Comparison of ENCODE assay signal across 8 cellular contexts in the genomic region with DNA sequence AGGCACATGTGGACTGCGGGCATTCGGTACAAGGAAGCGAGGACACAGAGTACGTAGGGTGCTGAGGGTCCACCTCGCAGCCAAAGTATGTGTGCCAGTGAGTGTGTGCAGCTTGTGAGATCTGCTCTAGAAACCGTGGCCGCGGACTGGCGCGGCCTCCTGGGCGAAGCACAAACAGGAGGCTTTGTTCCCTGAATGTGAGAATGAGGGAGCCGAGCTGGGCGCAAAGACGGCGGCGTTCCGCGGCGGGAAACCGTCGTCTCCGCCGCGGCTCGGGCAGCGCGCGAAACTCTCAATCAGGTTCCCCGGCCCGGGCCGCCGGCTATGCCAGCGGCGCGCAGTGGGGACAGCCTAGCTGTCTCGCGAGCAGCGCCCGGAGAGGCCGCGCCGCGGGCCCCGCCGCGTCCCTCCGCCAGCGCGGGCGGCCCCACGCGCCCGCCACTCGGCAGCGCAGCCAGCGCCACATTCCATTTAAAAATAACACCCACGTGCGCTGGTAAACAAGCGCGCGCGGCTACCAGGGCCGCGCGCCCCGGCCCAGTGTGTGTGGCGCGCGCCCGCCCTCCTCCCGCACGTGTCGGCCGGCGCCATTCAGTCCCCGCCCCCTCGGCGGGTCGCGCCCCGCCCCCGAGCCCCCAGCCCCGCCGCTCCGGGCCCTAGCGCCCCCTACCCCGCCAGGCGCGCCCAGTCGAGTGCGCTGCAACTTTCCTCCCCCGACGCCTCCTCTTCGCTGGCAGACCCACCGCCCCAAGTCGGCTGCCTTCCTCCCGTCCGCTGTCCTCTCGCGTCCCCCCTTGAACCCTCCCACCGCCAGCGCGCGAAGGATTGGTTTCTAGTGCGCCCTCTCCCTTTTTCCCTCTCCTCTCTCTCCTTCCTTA. TPM values are rescaled to one million over a fixed set of nuclear protein-coding genes. Genes with fewer than 3 reads are reported as not detected.
DNase-seq lines count a peak whose midpoint lies in the region; ATAC-seq and TF ChIP-seq lines count a peak whose summit lies in the region.

No MANE protein-coding gene starts in this region.

- H3K36me3 ChIP-seq in right atrium auricular region: peaks cover 7% of the 10 kb centered on the region

- peak overlapping the region; percentile 70 for H3K4me3 ChIP-seq in GM12875 (ENCODE audit: low read depth, low read length)
- peak overlapping the region; percentile 81 to 85 for H3K4me3 ChIP-seq in right atrium auricular region

- H3K27me3 Mint-ChIP-seq in progenitor cell of endocrine pancreas: peaks cover 15% of the 10 kb centered on the region

- no peaks in the 10 kb centered on the region for H3K27me3 ChIP-seq in right atrium auricular region

- H3K36me3 Mint-ChIP-seq in progenitor cell of endocrine pancreas (ENCODE audit: insufficient read depth): no peaks in the 10 kb centered on the region

- TF ChIP-seq CTCF in GM12875 (IDR thresholded peaks at IDR 0.05; ENCODE audit: borderline replicate concordance, insufficient read depth, low read depth, low read length): no peak
- TF ChIP-seq CTCF in right atrium auricular region (IDR thresholded peaks at IDR 0.05): peak in 1 of 2 donors; percentile 39
- TF ChIP-seq CTCF in progenitor cell of endocrine pancreas (IDR thresholded peaks at IDR 0.05; ENCODE audit: unreplicated experiment): peak; percentile 41

- H3K4me1 Mint-ChIP-seq in progenitor cell of endocrine pancreas (ENCODE audit: low read depth): peaks cover 12% of the 10 kb centered on the region

- H3K4me1 ChIP-seq in right atrium auricular region: peaks cover 0 to 20% of the 10 kb centered on the region in 2 donors

- no peak for ATAC-seq in HG03095 (IDR thresholded peaks at IDR 0.05; ENCODE audit: unreplicated experiment)

- H3K27ac Mint-ChIP-seq in progenitor cell of endocrine pancreas: peak overlapping the region; percentile 99

- peak overlapping the region; percentile 95 for H3K4me3 Mint-ChIP-seq in progenitor cell of endocrine pancreas (ENCODE audit: low read depth)

- H3K9me3 ChIP-seq in right atrium auricular region: no peaks in the 10 kb centered on the region

- DNase-seq in MV-4-11 (lab: John Stamatoyannopoulos, UW) (peak; percentile 68), T-helper 2 cell (peak; percentile 61 to 86 (median 77)), amniotic stem cell (lab: John Stamatoyannopoulos, UW) (peak; percentile 47), right atrium auricular region (ENCODE audit: low spot score) (peak; percentile 86), progenitor cell of endocrine pancreas (ENCODE audit: low spot score, unreplicated experiment) (peak; percentile 77), ureter (ENCODE audit: low spot score) (peak; percentile 46)

- H3K9me3 Mint-ChIP-seq in progenitor cell of endocrine pancreas (ENCODE audit: low read depth): no peaks in the 10 kb centered on the region

- H3K27ac ChIP-seq in right atrium auricular region: peak overlapping the region; percentile 99 to 100

RNA-seq across cellular contexts. Expression of a gene that starts 3.0 kb away (rescaled TPM):
- total RNA-seq in right atrium auricular region (10 to 100 TPM; 54.5 to 60.9 TPM), progenitor cell of endocrine pancreas (45.2 and 47.6 TPM in 2 replicates), ureter (66.7 TPM)
